ENCODE assay signal across 21 cellular contexts in genomic region chr13:81021284-81021683, GRCh38.
"Had no signal": no experiment of that assay in that cellular context is flagged by ENCODE, and none has a peak within 500 bp of the region (broad histone marks: within the 10 kb centered on the region; RNA-seq: fewer than 3 reads in every experiment).

No MANE protein-coding gene starts in this region.

- DNase-seq: KBM-7, MV-4-11, NCI-H1048, NCI-H1105, NCI-H1417, NCI-H1436 treated with DMSO at 0.1 percent for 48 hours, NCI-H1694 treated with DMSO at 0.1 percent for 48 hours, NCI-H1930, NCI-H2081, NCI-H2171, NCI-H226, NCI-H446, NCI-H510A, NCI-H524 treated with DMSO at 0.1 percent for 48 hours, NCI-H69, NCI-H774, SHP77, SK-N-SH, SW 1271, T-cell had no signal

- H3K27ac ChIP-seq: RWPE1 had no signal

- ATAC-seq: T-cell had no signal
